ENCODE assay signal across 1 cellular context in genomic region chr13:73880365-73880764, GRCh38.
TF ChIP-seq lines count a peak whose summit lies in the region.

No MANE protein-coding gene starts in this region.

TF ChIP-seq in IMR-90, 13 proteins besides CTCF, POLR2A, EP300 and RAD21 (continued from another document):
- TF ChIP-seq ELK1 (IDR thresholded peaks at IDR 0.05; ENCODE audit: borderline replicate concordance, low read depth, low read length) (no peak), MAFK (IDR thresholded peaks at IDR 0.05; ENCODE audit: low read depth, low read length) (no peak)
TF ChIP-seq in IMR-90: peak in this region for 0.
